Comparison of ENCODE assay signal across 10 cellular contexts in the genomic region with DNA sequence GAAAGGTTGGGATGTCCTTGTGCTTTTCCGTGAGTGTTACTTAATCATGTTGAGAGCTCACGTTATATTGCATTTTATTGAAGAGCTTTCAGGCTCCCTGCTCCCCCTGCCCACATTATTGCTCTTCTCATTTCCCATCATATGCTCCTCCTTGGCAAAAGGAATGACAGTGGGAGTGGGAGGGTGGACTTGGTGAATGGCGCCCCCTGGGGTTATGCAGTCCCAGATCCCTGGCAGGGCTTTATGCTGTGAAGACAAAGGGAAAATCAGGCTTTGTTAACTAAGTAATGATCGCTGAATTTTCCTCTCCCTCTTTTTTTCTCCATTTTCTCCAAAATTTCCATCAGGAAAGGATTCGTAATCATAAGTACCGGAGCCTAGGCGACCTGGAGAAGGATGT.
A peak's percentile ranks its signal among the peaks of the same experiment; 100 is the strongest.
DNase-seq lines count a peak whose midpoint lies in the region; ATAC-seq, FAIRE-seq and TF ChIP-seq lines count a peak whose summit lies in the region.
"Had no signal": no experiment of that assay in that cellular context is flagged by ENCODE, and none has a peak within 500 bp of the region (broad histone marks: within the 10 kb centered on the region; RNA-seq: fewer than 3 reads in every experiment).

No MANE protein-coding gene starts in this region.

- H3K27me3 ChIP-seq in astrocyte (ENCODE audit: insufficient read depth, low read length): no peaks in the 10 kb centered on the region
- H3K27me3 ChIP-seq in naive thymus-derived CD4-positive, alpha-beta T cell (ENCODE audit: control insufficient read depth in 2 of 2, insufficient read depth in 2 of 2, low read length in 2 of 2): no peaks in the 10 kb centered on the region

- H3K36me3 ChIP-seq in astrocyte (ENCODE audit: insufficient read depth, low read length): peaks cover 5% of the 10 kb centered on the region
- H3K36me3 ChIP-seq in naive thymus-derived CD4-positive, alpha-beta T cell (ENCODE audit: control insufficient read depth in 2 of 3, insufficient read depth in 3 of 3, low read length in 3 of 3): peaks cover 0 to 50% (median 16%) of the 10 kb centered on the region in 3 experiments

- intact Hi-C loops in CD14-positive monocyte (cut with micrococcal nuclease): loop anchor here in 1 of 2 donors (10.0 kb wide), 1 partner anchor 47 kb away; no protein-coding TSS in a partner anchor
- intact Hi-C loops in naive thymus-derived CD4-positive, alpha-beta T cell (cut with micrococcal nuclease): loop anchor here (2.0 to 10.0 kb wide), 2 partner anchors 49 to 457 kb away; no protein-coding TSS in a partner anchor

- no peak overlapping the region for H3K4me2 ChIP-seq in astrocyte (ENCODE audit: low read length)

- ATAC-seq in HG03095 (IDR thresholded peaks at IDR 0.05; ENCODE audit: unreplicated experiment): no peak
- ATAC-seq in HG03378 (IDR thresholded peaks at IDR 0.05; ENCODE audit: unreplicated experiment): no peak
- ATAC-seq in HG03432 (IDR thresholded peaks at IDR 0.05; ENCODE audit: unreplicated experiment): no peak
- ATAC-seq in naive thymus-derived CD4-positive, alpha-beta T cell: no peak

- CTCF ChIA-PET in naive thymus-derived CD4-positive, alpha-beta T cell (lab: Charles Lee): interaction anchor here (1.2 kb wide), 1 partner anchor 48 kb away, joined by 3 read pairs; no protein-coding TSS in a partner anchor

- no peak for DNase-seq in CD14-positive monocyte (ENCODE audit: low spot score)
- peak; percentile 35 for DNase-seq in HCEC 1CT
- no peak for DNase-seq in astrocyte (ENCODE audit: low read depth)
- DNase-seq in left kidney (ENCODE audit: low read depth, low spot score): peak; percentile 52
- no peak for DNase-seq in naive thymus-derived CD4-positive, alpha-beta T cell

- POLR2A ChIA-PET in naive thymus-derived CD4-positive, alpha-beta T cell (lab: Charles Lee): no interaction called here

- no peak overlapping the region for H3K4me3 ChIP-seq in astrocyte (ENCODE audit: insufficient read depth, low read depth, low read length)
- no peak overlapping the region for H3K4me3 ChIP-seq in naive thymus-derived CD4-positive, alpha-beta T cell (ENCODE audit: low read length)

- no peaks in the 10 kb centered on the region for H3K79me2 ChIP-seq in astrocyte (ENCODE audit: insufficient read depth, low read length)

- H3K9me3 Mint-ChIP-seq in CD14-positive monocyte (no peaks in the 10 kb centered on the region), astrocyte (ENCODE audit: unreplicated experiment) (no peaks in the 10 kb centered on the region)
- H3K9me3 Mint-ChIP-seq in naive thymus-derived CD4-positive, alpha-beta T cell: no peaks in the 10 kb centered on the region
- H3K9me3 Mint-ChIP-seq: IgD-negative memory B cell; stimulated activated naive CD8-positive, alpha-beta T cell treated with anti-CD3 and anti-CD28 coated beads, Interleukin-15, Interleukin-2, amounts not matched to agents 100 ng/mL and 50 ng/mL, for 24 hours had no signal

- H3K4me1 Mint-ChIP-seq in CD14-positive monocyte (no peaks in the 10 kb centered on the region), astrocyte (ENCODE audit: low read depth, unreplicated experiment) (peaks cover 21% of the 10 kb centered on the region)
- peaks cover 0 to 7% (median 4%) of the 10 kb centered on the region in 7 donors for H3K4me1 Mint-ChIP-seq in naive thymus-derived CD4-positive, alpha-beta T cell

- H3K36me3 Mint-ChIP-seq in CD14-positive monocyte (peaks cover 37 to 53% of the 10 kb centered on the region in 2 donors), astrocyte (ENCODE audit: low read depth, unreplicated experiment) (peaks cover 24% of the 10 kb centered on the region)
- H3K36me3 Mint-ChIP-seq in naive thymus-derived CD4-positive, alpha-beta T cell: peaks cover 9 to 37% (median 28%) of the 10 kb centered on the region in 5 donors

- peak; percentile 79 for TF ChIP-seq CTCF in CD14-positive monocyte (IDR thresholded peaks at IDR 0.05)
- peak; percentile 28 for TF ChIP-seq CTCF in astrocyte (IDR thresholded peaks at IDR 0.05; ENCODE audit: insufficient read depth, low read depth, low read length)

- no peaks in the 10 kb centered on the region for H3K9me3 ChIP-seq in astrocyte (ENCODE audit: insufficient read depth, low read depth, low read length)
- H3K9me3 ChIP-seq in naive thymus-derived CD4-positive, alpha-beta T cell (ENCODE audit: control insufficient read depth in 2 of 3, low read length in 3 of 3): no peaks in the 10 kb centered on the region

- H3K27ac Mint-ChIP-seq in CD14-positive monocyte (peak overlapping the region in 1 of 7 donors; percentile 18), astrocyte (ENCODE audit: unreplicated experiment) (no peak overlapping the region)
- peak overlapping the region in 2 of 9 donors; percentile 14 to 22 for H3K27ac Mint-ChIP-seq in naive thymus-derived CD4-positive, alpha-beta T cell
- H3K27ac Mint-ChIP-seq: IgD-negative memory B cell; stimulated activated naive CD8-positive, alpha-beta T cell treated with anti-CD3 and anti-CD28 coated beads, Interleukin-15, Interleukin-2, amounts not matched to agents 100 ng/mL and 50 ng/mL, for 24 hours had no signal

- H3K27me3 Mint-ChIP-seq in CD14-positive monocyte (ENCODE audit: low read depth in 3 of 3): no peaks in the 10 kb centered on the region
- H3K27me3 Mint-ChIP-seq in astrocyte (ENCODE audit: low read depth, unreplicated experiment): no peaks in the 10 kb centered on the region
- no peaks in the 10 kb centered on the region for H3K27me3 Mint-ChIP-seq in naive thymus-derived CD4-positive, alpha-beta T cell
- H3K27me3 Mint-ChIP-seq: IgD-negative memory B cell; stimulated activated naive CD8-positive, alpha-beta T cell treated with anti-CD3 and anti-CD28 coated beads, Interleukin-15, Interleukin-2, amounts not matched to agents 100 ng/mL and 50 ng/mL, for 24 hours had no signal

- H4K20me1 ChIP-seq in astrocyte (ENCODE audit: insufficient read depth, low read length): no peaks in the 10 kb centered on the region

- FAIRE-seq in astrocyte (lab: Jason Lieb, UNC): no peak

- H3K4me1 ChIP-seq in astrocyte (ENCODE audit: insufficient read depth, low read length): no peaks in the 10 kb centered on the region
- H3K4me1 ChIP-seq in naive thymus-derived CD4-positive, alpha-beta T cell (ENCODE audit: control insufficient read depth in 2 of 2, insufficient read depth in 2 of 2, low read length in 2 of 2): no peaks in the 10 kb centered on the region

- no peak overlapping the region for H3K9ac ChIP-seq in astrocyte (ENCODE audit: low read length)

- no peak overlapping the region for H3K27ac ChIP-seq in astrocyte (ENCODE audit: low read depth, low read length)
- no peak overlapping the region for H3K27ac ChIP-seq in naive thymus-derived CD4-positive, alpha-beta T cell (ENCODE audit: low read depth, low read length)

- no peak overlapping the region for H2AFZ ChIP-seq in astrocyte (ENCODE audit: low read depth, low read length)

- H3K4me3 Mint-ChIP-seq in CD14-positive monocyte: no peak overlapping the region
- H3K4me3 Mint-ChIP-seq in astrocyte (ENCODE audit: unreplicated experiment): no peak overlapping the region
- H3K4me3 Mint-ChIP-seq in naive thymus-derived CD4-positive, alpha-beta T cell: no peak overlapping the region
- H3K4me3 Mint-ChIP-seq: IgD-negative memory B cell; stimulated activated naive CD8-positive, alpha-beta T cell treated with anti-CD3 and anti-CD28 coated beads, Interleukin-15, Interleukin-2, amounts not matched to agents 100 ng/mL and 50 ng/mL, for 24 hours had no signal

Comparison
In these comparisons a context has a peak if more than half of its experiments do, and no peak if none do; other contexts are left out.
1. DNase-seq: peak in HCEC 1CT (single experiment) and left kidney (single experiment); none in CD14-positive monocyte (single experiment), astrocyte (single experiment) and naive thymus-derived CD4-positive, alpha-beta T cell (0 of 9).